In the genomic region with DNA sequence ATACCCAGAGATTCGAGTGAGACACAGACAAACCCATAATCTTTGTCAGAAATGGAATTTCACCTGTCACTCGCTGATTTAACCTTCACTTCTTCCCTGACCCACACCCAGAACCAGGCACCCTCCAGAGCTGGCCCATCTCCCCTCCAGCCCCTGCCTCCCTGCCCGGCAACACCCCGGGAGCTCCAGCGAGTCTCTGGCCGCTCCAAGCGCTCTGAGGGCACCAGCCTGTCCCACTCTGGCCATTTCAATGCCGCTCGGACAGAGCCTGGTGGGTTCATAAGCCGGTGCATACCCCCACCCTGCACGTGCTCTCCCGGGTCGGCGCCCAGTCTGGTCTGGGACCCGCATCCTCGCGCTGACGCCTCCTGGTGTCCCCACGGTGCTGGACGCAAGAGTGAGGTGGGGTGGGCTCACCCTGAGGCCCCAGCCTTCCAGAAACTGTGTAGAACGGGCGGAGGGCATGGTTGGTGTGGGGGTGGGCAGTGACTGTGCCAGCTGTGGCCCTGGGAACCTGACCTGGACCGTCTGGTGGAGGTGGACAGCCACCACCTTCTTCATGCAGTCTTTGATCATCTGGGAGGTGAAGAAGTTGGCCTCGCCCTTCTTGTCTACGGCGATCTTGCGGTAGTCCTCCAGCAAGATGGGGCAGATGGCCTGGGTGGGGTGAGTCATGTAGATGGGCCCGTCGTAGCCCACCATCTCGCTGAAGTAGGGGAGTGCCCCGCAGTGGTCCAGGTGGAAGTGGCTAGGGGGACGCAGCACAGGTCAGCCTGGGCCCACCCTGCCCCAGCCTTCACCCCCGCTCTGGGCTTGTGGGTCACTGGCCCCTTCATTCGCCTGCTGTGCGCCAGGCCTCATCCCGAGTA, we compare ENCODE assay signal across 10 cellular contexts. TPM values are rescaled to one million over a fixed set of nuclear protein-coding genes. Genes with fewer than 3 reads are reported as not detected.
DNase-seq lines count a peak whose midpoint lies in the region; ATAC-seq and TF ChIP-seq lines count a peak whose summit lies in the region.
"Had no signal": no experiment of that assay in that cellular context is flagged by ENCODE, and none has a peak within 500 bp of the region (broad histone marks: within the 10 kb centered on the region; RNA-seq: fewer than 3 reads in every experiment).

No MANE protein-coding gene starts in this region.

- no peaks in the 10 kb centered on the region for H3K9me3 ChIP-seq in HEK293 (ENCODE audit: control insufficient read depth, insufficient read depth, low read depth, low read length)
- H3K9me3 ChIP-seq in ascending aorta, result no peaks in the 10 kb centered on the region
- H3K9me3 ChIP-seq in left lung, result no peaks in the 10 kb centered on the region
- H3K9me3 ChIP-seq in tibial artery, result no peaks in the 10 kb centered on the region

- H3K27ac ChIP-seq in HEK293 (ENCODE audit: extremely low read depth, low read depth, low read length) (peak overlapping the region; percentile 58), ascending aorta (peak overlapping the region; percentile 36 to 64), left lung (peak overlapping the region; percentile 38 to 65), tibial artery (peak overlapping the region; percentile 62 to 65)

- in situ Hi-C loops in G401 (cut with HindIII; ENCODE audit: low sequenced_read_pairs), result no loop called here

- DNase-seq in ascending aorta (ENCODE audit: low spot score in 2 of 2), result no peak
- no peak for DNase-seq in left lung
- no peak for DNase-seq in tibial artery
- DNase-seq in Ammon's horn (ENCODE audit: low spot score), result no peak
- no peak for DNase-seq in G401 (ENCODE audit: low spot score)
- DNase-seq in NCI-H2107 treated with DMSO at 0.1 percent for 48 hours (lab: John Stamatoyannopoulos, UW; ENCODE audit: unreplicated experiment), result no peak
- DNase-seq: GOT3; NCI-H2227 treated with DMSO at 0.1 percent for 48 hours; stimulated activated CD4-positive, alpha-beta T cell treated with anti-CD3 and anti-CD28 coated beads, Interleukin-2, amount 100 ng/mL, for 48 hours had no signal

- H3K4me3 ChIP-seq in HEK293 (ENCODE audit: low read depth, low read length), result no peak overlapping the region
- no peak overlapping the region for H3K4me3 ChIP-seq in ascending aorta
- H3K4me3 ChIP-seq in left lung, result no peak overlapping the region
- no peak overlapping the region for H3K4me3 ChIP-seq in tibial artery

- intact Hi-C loops in ascending aorta (cut with DNase I) (no loop called here), left lung (cut with DNase I) (no loop called here), tibial artery (cut with DNase I; ENCODE audit: low total_unique reads) (no loop called here)

- ATAC-seq in left lung, result no peak

- H3K27me3 ChIP-seq in ascending aorta (no peaks in the 10 kb centered on the region), left lung (no peaks in the 10 kb centered on the region), tibial artery (no peaks in the 10 kb centered on the region)

- TF ChIP-seq CTCF in HEK293 (tag by site-specific recombination; IDR thresholded peaks at IDR 0.05) (no peak), ascending aorta (IDR thresholded peaks at IDR 0.05) (no peak), left lung (IDR thresholded peaks at IDR 0.05) (no peak), tibial artery (IDR thresholded peaks at IDR 0.05) (no peak)

- CTCF ChIA-PET in HEK293 (lab: Yijun Ruan, JAX), result no interaction called here

- H3K36me3 ChIP-seq in HEK293 (ENCODE audit: control insufficient read depth in 2 of 2, insufficient read depth in 1 of 2, low read length in 2 of 2), result peaks cover 20 to 72% of the 10 kb centered on the region in 2 experiments
- peaks cover 34 to 44% of the 10 kb centered on the region in 2 donors for H3K36me3 ChIP-seq in ascending aorta
- H3K36me3 ChIP-seq in left lung, result peaks cover 0 to 70% of the 10 kb centered on the region in 2 donors
- peaks cover 18 to 65% (median 50%) of the 10 kb centered on the region in 3 donors for H3K36me3 ChIP-seq in tibial artery

- POLR2A ChIA-PET in HEK293 (lab: Yijun Ruan, JAX), result interaction anchor here (0.7 to 1.7 kb wide), 6 partner anchors 9 to 319 kb away, joined by 3 to 7 read pairs (median 4); a partner anchor contains a TSS

- H3K4me1 ChIP-seq in HEK293 (ENCODE audit: control insufficient read depth, insufficient read depth, low read length), result peaks cover 20% of the 10 kb centered on the region
- peaks cover 3 to 34% of the 10 kb centered on the region in 2 donors for H3K4me1 ChIP-seq in ascending aorta
- peaks cover 7 to 47% of the 10 kb centered on the region in 2 donors for H3K4me1 ChIP-seq in left lung
- H3K4me1 ChIP-seq in tibial artery, result peaks cover 0 to 56% (median 44%) of the 10 kb centered on the region in 4 donors

TF ChIP-seq in HEK293, 187 proteins besides CTCF, POLR2A, EP300 and RAD21 (continues in another document):
- TF ChIP-seq, protein P1, sequence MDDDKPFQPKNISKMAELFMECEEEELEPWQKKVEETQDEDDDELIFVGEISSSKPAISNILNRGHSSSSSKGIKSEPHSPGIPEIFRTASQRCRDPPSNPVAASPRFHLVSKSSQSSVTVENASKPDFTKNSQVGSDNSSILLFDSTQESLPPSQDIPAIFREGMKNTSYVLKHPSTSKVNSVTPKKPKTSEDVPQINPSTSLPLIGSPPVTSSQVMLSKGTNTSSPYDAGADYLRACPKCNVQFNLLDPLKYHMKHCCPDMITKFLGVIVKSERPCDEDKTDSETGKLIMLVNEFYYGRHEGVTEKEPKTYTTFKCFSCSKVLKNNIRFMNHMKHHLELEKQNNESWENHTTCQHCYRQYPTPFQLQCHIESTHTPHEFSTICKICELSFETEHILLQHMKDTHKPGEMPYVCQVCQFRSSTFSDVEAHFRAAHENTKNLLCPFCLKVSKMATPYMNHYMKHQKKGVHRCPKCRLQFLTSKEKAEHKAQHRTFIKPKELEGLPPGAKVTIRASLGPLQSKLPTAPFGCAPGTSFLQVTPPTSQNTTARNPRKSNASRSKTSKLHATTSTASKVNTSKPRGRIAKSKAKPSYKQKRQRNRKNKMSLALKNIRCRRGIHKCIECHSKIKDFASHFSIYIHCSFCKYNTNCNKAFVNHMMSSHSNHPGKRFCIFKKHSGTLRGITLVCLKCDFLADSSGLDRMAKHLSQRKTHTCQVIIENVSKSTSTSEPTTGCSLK (tag by site-specific recombination; IDR thresholded peaks at IDR 0.05), result no peak
- TF ChIP-seq ZNF701 (tag by site-specific recombination; IDR thresholded peaks at IDR 0.05) (no peak), ZNF560 (tag by site-specific recombination; IDR thresholded peaks at IDR 0.05; ENCODE audit: borderline replicate concordance) (no peak), KLF1 (tag by site-specific recombination; IDR thresholded peaks at IDR 0.05) (peak; percentile 48; the same call in 1 of the 2 replicates), ZNF121 (tag by site-specific recombination; IDR thresholded peaks at IDR 0.05) (0 out of 2 replicates have a peak, but pooled peaks have one; percentile 36)
- TF ChIP-seq, protein P2, sequence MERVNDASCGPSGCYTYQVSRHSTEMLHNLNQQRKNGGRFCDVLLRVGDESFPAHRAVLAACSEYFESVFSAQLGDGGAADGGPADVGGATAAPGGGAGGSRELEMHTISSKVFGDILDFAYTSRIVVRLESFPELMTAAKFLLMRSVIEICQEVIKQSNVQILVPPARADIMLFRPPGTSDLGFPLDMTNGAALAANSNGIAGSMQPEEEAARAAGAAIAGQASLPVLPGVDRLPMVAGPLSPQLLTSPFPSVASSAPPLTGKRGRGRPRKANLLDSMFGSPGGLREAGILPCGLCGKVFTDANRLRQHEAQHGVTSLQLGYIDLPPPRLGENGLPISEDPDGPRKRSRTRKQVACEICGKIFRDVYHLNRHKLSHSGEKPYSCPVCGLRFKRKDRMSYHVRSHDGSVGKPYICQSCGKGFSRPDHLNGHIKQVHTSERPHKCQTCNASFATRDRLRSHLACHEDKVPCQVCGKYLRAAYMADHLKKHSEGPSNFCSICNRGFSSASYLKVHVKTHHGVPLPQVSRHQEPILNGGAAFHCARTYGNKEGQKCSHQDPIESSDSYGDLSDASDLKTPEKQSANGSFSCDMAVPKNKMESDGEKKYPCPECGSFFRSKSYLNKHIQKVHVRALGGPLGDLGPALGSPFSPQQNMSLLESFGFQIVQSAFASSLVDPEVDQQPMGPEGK (tag by site-specific recombination; IDR thresholded peaks at IDR 0.05), result peak; percentile 57
- TF ChIP-seq, protein P3, sequence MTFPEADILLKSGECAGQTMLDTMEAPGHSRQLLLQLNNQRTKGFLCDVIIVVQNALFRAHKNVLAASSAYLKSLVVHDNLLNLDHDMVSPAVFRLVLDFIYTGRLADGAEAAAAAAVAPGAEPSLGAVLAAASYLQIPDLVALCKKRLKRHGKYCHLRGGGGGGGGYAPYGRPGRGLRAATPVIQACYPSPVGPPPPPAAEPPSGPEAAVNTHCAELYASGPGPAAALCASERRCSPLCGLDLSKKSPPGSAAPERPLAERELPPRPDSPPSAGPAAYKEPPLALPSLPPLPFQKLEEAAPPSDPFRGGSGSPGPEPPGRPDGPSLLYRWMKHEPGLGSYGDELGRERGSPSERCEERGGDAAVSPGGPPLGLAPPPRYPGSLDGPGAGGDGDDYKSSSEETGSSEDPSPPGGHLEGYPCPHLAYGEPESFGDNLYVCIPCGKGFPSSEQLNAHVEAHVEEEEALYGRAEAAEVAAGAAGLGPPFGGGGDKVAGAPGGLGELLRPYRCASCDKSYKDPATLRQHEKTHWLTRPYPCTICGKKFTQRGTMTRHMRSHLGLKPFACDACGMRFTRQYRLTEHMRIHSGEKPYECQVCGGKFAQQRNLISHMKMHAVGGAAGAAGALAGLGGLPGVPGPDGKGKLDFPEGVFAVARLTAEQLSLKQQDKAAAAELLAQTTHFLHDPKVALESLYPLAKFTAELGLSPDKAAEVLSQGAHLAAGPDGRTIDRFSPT (tag by site-specific recombination; IDR thresholded peaks at IDR 0.05), result peak; percentile 50; the same call in 1 of the 2 replicates

RNA-seq across cellular contexts. Expression of a gene that starts 5.4 kb away (rescaled TPM):
- total RNA-seq in ascending aorta (214 TPM), left lung (10 to 100 TPM; 67.0 to 90.4 TPM)
- total RNA-seq in G401 (2014; rRNA removed; shearing (Covaris generic)), result 107 and 109 TPM in 2 replicates

RNA-seq across cellular contexts. Expression of a gene that starts 5.6 kb away (rescaled TPM):
- total RNA-seq in ascending aorta (71.3 TPM), left lung (10 to 100 TPM; 24.5 to 25.2 TPM)
- total RNA-seq in G401 (2014; rRNA removed; shearing (Covaris generic)), result 22.5 and 23.5 TPM in 2 replicates

RNA-seq across cellular contexts. Expression of a gene that starts 10.6 kb away (rescaled TPM):
- total RNA-seq in ascending aorta, result 28.3 TPM
- 10 to 100 TPM; 17.4 to 18.3 TPM for total RNA-seq in left lung
- total RNA-seq in G401 (2014; rRNA removed; shearing (Covaris generic)), result 66.7 and 84.9 TPM in 2 replicates

RNA-seq across cellular contexts. Expression of a gene that starts 11.3 kb away (rescaled TPM):
- total RNA-seq in ascending aorta (105 TPM), left lung (10 to 100 TPM; 56.4 to 60.2 TPM)
- total RNA-seq in G401 (2014; rRNA removed; shearing (Covaris generic)), result 23.6 and 33.8 TPM in 2 replicates

RNA-seq across cellular contexts. Expression of a gene that starts 12.1 kb away (rescaled TPM):
- total RNA-seq in ascending aorta (2.7 TPM), left lung (under 1 TPM; 0.20 to 0.37 TPM)
- 0.14 TPM in 1 of 2 replicates, not detected in the other for total RNA-seq in G401 (2014; rRNA removed; shearing (Covaris generic))
